In the genomic region with DNA sequence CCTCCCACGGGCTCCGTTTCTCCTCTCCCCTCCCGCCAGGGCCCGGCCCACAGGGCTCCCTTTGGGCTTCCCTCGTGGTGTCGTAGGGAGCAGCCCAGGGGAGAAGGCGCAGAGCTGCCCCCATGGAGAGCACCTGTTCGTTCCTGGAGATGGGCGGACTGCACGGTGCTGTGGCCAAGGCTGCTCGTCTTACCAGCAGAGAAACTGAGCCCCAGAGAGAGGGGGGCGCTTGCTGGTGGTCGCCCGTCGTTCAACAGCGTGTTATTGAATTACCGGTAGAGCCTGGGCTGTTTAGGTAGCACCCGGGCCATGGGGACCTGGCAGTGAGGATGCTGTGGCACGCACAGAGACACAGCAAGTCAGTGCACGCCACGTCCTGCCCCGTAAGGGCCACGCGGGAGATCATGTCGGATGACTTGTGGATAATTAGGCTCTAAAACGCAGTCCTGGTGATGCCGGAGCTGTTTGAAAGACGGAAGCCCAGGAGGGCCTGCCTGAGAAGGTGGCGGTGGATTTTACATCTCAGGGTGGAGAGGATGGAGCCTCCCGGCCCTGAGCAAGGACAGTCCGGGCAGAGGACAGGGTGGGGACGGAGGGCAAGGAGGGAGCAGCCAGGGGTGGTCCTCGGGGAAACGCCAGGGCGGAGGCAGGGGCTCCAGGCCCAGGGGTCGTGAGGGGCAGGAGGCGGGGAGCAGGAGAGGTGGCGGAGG, we compare ENCODE assay signal across 15 cellular contexts.
DNase-seq lines count a peak whose midpoint lies in the region; TF ChIP-seq lines count a peak whose summit lies in the region.
"Had no signal": no experiment of that assay in that cellular context is flagged by ENCODE, and none has a peak within 500 bp of the region (broad histone marks: within the 10 kb centered on the region; RNA-seq: fewer than 3 reads in every experiment).

No MANE protein-coding gene starts in this region.

- H3K9me3 Mint-ChIP-seq in chondrocyte (ENCODE audit: low read depth), result no peaks in the 10 kb centered on the region

- no peaks in the 10 kb centered on the region for H3K36me3 Mint-ChIP-seq in chondrocyte (ENCODE audit: low read depth)

- peaks cover 2% of the 10 kb centered on the region for H3K4me1 Mint-ChIP-seq in chondrocyte (ENCODE audit: low read depth)

- H3K27ac Mint-ChIP-seq in chondrocyte (ENCODE audit: unreplicated experiment), result no peak overlapping the region
- H3K27ac Mint-ChIP-seq: B cell had no signal

- H3K27ac ChIP-seq in Peyer's patch (no peak overlapping the region), testis (no peak overlapping the region)
- H3K27ac ChIP-seq: foreskin keratinocyte, SK-N-MC had no signal

- WGBS in testis, 2 donors, result 67 to 75% methylated on average over 30 to 38 of the region's 38 CpGs

- TF ChIP-seq CTCF in Peyer's patch (IDR thresholded peaks at IDR 0.05), result no peak
- TF ChIP-seq CTCF in chondrocyte (IDR thresholded peaks at IDR 0.05), result no peak
- no peak for TF ChIP-seq CTCF in testis (IDR thresholded peaks at IDR 0.05)

- H3K4me3 ChIP-seq in Peyer's patch, result no peak overlapping the region
- no peak overlapping the region for H3K4me3 ChIP-seq in testis
- H3K4me3 ChIP-seq: SK-N-MC had no signal

- no peaks in the 10 kb centered on the region for H3K36me3 ChIP-seq in Peyer's patch
- H3K36me3 ChIP-seq in testis (ENCODE audit: low read depth, missing control alignments), result no peaks in the 10 kb centered on the region

- TF ChIP-seq POLR2A in Peyer's patch (IDR thresholded peaks at IDR 0.05) (no peak), testis (IDR thresholded peaks at IDR 0.05) (no peak)

- no peaks in the 10 kb centered on the region for H3K9me3 ChIP-seq in Peyer's patch
- no peaks in the 10 kb centered on the region for H3K9me3 ChIP-seq in testis

- H3K4me1 ChIP-seq in Peyer's patch (no peaks in the 10 kb centered on the region), testis (peaks cover 3% of the 10 kb centered on the region)
- H3K4me1 ChIP-seq: foreskin keratinocyte had no signal

- H3K27me3 ChIP-seq in Peyer's patch (no peaks in the 10 kb centered on the region), testis (no peaks in the 10 kb centered on the region)
- H3K27me3 ChIP-seq: foreskin keratinocyte had no signal

- no peak overlapping the region for H3K4me3 Mint-ChIP-seq in chondrocyte (ENCODE audit: unreplicated experiment)
- H3K4me3 Mint-ChIP-seq: B cell had no signal

- H3K27me3 Mint-ChIP-seq in chondrocyte (ENCODE audit: low read depth), result peaks cover 14% of the 10 kb centered on the region

- DNase-seq in Peyer's patch (peak; percentile 6 to 32 (median 32)), chondrocyte (ENCODE audit: low spot score) (peak; percentile 87), mesenteric fat pad (ENCODE audit: low spot score) (peak; percentile 86), testis (peak; percentile 25), amygdala (lab: John Stamatoyannopoulos, UW) (no peak), cortex of kidney (lab: John Stamatoyannopoulos, UW) (no peak), NCI-H2029 (lab: John Stamatoyannopoulos, UW) (no peak)
- DNase-seq: activated naive CD4-positive, alpha-beta T cell treated with anti-CD3 and anti-CD28 coated beads, Interleukin-2, amount 50 U/mL, for 16 hours; foreskin keratinocyte; hypothalamus; NCI-H1092; NCI-H2171 treated with DMSO at 0.1 percent for 48 hours; NCI-H774 had no signal

- intact Hi-C loops in testis (cut with DNase I; ENCODE audit: low total_unique reads), result no loop called here

Comparison
In these comparisons a context has a peak if more than half of its experiments do, and no peak if none do; other contexts are left out.
1. DNase-seq: peak in Peyer's patch (3 of 3), chondrocyte (single experiment), mesenteric fat pad (single experiment) and testis (single experiment); none in amygdala (0 of 56), cortex of kidney (single experiment) and NCI-H2029 (single experiment).